Comparison of ENCODE assay signal across 23 cellular contexts in the genomic region with DNA sequence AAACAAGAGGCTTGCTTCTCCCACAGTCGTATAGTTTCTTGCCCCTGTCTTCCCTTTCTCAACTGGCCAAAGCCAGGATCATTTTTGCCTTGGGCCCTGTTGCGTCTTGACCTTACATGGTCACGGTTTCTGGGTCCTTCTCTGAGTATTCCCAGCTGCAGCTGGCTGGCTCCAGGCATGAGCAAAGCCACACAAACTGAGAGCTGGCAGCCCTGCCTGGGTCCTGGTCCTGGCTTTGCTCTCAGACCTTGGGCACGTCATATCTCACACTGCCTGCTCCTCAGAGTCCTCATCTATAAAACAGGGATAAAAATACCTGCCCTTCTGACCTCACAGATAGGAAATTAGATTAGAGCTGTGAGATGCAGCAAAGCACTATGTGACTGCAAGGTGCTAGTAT.
"Had no signal": no experiment of that assay in that cellular context is flagged by ENCODE, and none has a peak within 500 bp of the region (broad histone marks: within the 10 kb centered on the region; RNA-seq: fewer than 3 reads in every experiment).

No MANE protein-coding gene starts in this region.

- ATAC-seq: effector memory CD8-positive, alpha-beta T cell; left colon; naive thymus-derived CD4-positive, alpha-beta T cell; right lobe of liver; stimulated activated naive CD8-positive, alpha-beta T cell treated with anti-CD3 and anti-CD28 coated beads, Interleukin-15, amount 100 ng/mL, for 72 hours had no signal

- H3K4me3 ChIP-seq: esophagus squamous epithelium, lung, ovary, right lobe of liver, smooth muscle cell, thyroid gland had no signal

- H3K27ac ChIP-seq: esophagus squamous epithelium, ovary, right lobe of liver, thyroid gland had no signal

- H3K9me3 ChIP-seq: esophagus squamous epithelium, ovary, right lobe of liver, thyroid gland had no signal

- DNase-seq: cortex of kidney; effector memory CD8-positive, alpha-beta T cell; erythroblast; esophagus squamous epithelium; foreskin melanocyte; hypothalamus; immature natural killer cell; islet precursor cell; kidney glomerular epithelial cell; naive thymus-derived CD4-positive, alpha-beta T cell; nucleus accumbens; ovary; right lobe of liver; stimulated activated CD4-positive, alpha-beta T cell treated with anti-CD3 and anti-CD28 coated beads, Interleukin-12 subunit alpha, Interleukin-12 subunit beta, amount 100 ng/mL, for 4 hours; stimulated activated CD4-positive, alpha-beta T cell treated with anti-CD3 and anti-CD28 coated beads, Interleukin-1b, Interleukin-23, amount 100 ng/mL, for 48 hours; stimulated activated CD4-positive, alpha-beta T cell treated with anti-CD3 and anti-CD28 coated beads, Interleukin-4, amount 100 ng/mL, for 1 hour; stimulated activated CD8-positive, alpha-beta memory T cell treated with anti-CD3 and anti-CD28 coated beads, Interleukin-4, amount 100 ng/mL, for 48 hours; stimulated activated naive CD4-positive, alpha-beta T cell; stimulated activated naive CD8-positive, alpha-beta T cell treated with anti-CD3 and anti-CD28 coated beads, Interleukin-15, amount 100 ng/mL, for 72 hours had no signal

- H3K36me3 ChIP-seq: esophagus squamous epithelium, ovary, right lobe of liver, thyroid gland had no signal

- H3K27me3 ChIP-seq: esophagus squamous epithelium, ovary, right lobe of liver, thyroid gland had no signal

- H3K4me1 ChIP-seq: esophagus squamous epithelium, right lobe of liver, thyroid gland had no signal
